Comparison of ENCODE assay signal across 33 cellular contexts in the genomic region with DNA sequence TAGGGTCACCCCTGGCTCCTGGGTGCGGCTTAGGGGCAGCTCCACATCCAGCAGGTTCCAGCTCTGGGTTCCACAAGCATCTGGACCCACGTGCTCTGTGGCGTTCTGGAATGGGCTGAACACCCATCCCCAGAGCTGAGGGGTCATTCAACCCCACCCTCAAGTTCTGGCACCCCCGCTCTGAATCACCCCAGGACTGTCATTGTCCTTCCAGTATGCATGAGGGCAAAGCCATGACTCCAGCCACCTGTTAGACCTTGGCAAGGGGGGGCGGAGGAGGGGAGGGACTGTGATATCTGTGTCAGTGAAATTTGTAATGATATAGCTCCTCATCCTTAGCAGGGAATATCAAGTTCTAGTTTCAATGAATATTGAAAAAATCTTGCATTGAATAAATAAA. TPM values are rescaled to one million over a fixed set of nuclear protein-coding genes. Genes with fewer than 3 reads are reported as not detected.
"Had no signal": no experiment of that assay in that cellular context is flagged by ENCODE, and none has a peak within 500 bp of the region (broad histone marks: within the 10 kb centered on the region; RNA-seq: fewer than 3 reads in every experiment).

No MANE protein-coding gene starts in this region.

- H3K36me3 ChIP-seq: adrenal gland, breast epithelium, MG63, SJCRH30 had no signal

- H3K9me3 Mint-ChIP-seq: activated CD4-positive, alpha-beta T cell treated with anti-CD3 and anti-CD28 coated beads, Interleukin-2, amount 10 ng/mL, durations not matched to agents 7 days and 5 days; activated naive CD8-positive, alpha-beta T cell treated with anti-CD3 and anti-CD28 coated beads for 36 hours; T-helper 1 cell treated with Interleukin-12 subunit alpha and Interleukin-12 subunit beta and Interleukin-4 antibody, amounts not matched to agents 30 μg/mL and 1 μg/mL, for 36 hours; T-helper 2 cell treated with Interferon-gamma antibody and Interleukin-4, amounts not matched to agents 5 μg/mL and 100 μg/mL, for 36 hours; WTC11 had no signal

- DNase-seq: activated CD4-positive, alpha-beta T cell treated with anti-CD3 and anti-CD28 coated beads for 36 hours; activated CD4-positive, alpha-beta T cell treated with anti-CD3 and anti-CD28 coated beads, Interleukin-2, amount 10 ng/mL, durations not matched to agents 7 days and 5 days; activated CD4-positive, alpha-beta T cell treated with anti-CD3 and anti-CD28 coated beads, Interleukin-2, amount 50 U/mL, for 48 hours; activated CD8-positive, alpha-beta memory T cell treated with anti-CD3 and anti-CD28 coated beads for 24 hours; activated CD8-positive, alpha-beta memory T cell treated with anti-CD3 and anti-CD28 coated beads, Interleukin-2, amount 10 ng/mL, durations not matched to agents 7 days and 5 days; activated CD8-positive, alpha-beta memory T cell treated with anti-CD3 and anti-CD28 coated beads, Interleukin-2, amount 50 U/mL, for 48 hours; activated effector memory CD4-positive, alpha-beta T cell treated with Interleukin-2 at 50 U/mL for 16 hours; activated naive CD4-positive, alpha-beta T cell; activated naive CD4-positive, alpha-beta T cell treated with anti-CD3 and anti-CD28 coated beads, Interleukin-2, amount 50 U/mL, for 16 hours; activated naive CD8-positive, alpha-beta T cell treated with anti-CD3 and anti-CD28 coated beads for 36 hours; activated T-cell treated with anti-CD3 and anti-CD28 coated beads, Interleukin-2, amount 50 U/mL, for 48 hours; adrenal gland; body of pancreas; Kasumi-1; KG1; MG63; NCI-H1048; NCI-H1105 treated with DMSO at 0.1 percent for 48 hours; NCI-H1436; NCI-H1694; NCI-H1930; NCI-H345; NCI-H524 treated with DMSO at 0.1 percent for 48 hours; SHP77; SJCRH30; SK-N-SH had no signal

- H3K27ac Mint-ChIP-seq: activated CD4-positive, alpha-beta T cell treated with anti-CD3 and anti-CD28 coated beads for 36 hours; activated CD4-positive, alpha-beta T cell treated with anti-CD3 and anti-CD28 coated beads, Interleukin-2, amount 10 ng/mL, durations not matched to agents 7 days and 5 days; activated naive CD8-positive, alpha-beta T cell treated with anti-CD3 and anti-CD28 coated beads for 36 hours; T-helper 1 cell treated with Interleukin-12 subunit alpha and Interleukin-12 subunit beta and Interleukin-4 antibody, amounts not matched to agents 30 μg/mL and 1 μg/mL, for 36 hours; T-helper 2 cell treated with Interferon-gamma antibody and Interleukin-4, amounts not matched to agents 5 μg/mL and 100 μg/mL, for 36 hours; WTC11 had no signal

- H3K4me3 ChIP-seq: adrenal gland, body of pancreas, breast epithelium, MG63, SJCRH30 had no signal

- H3K27me3 ChIP-seq: MG63, SJCRH30 had no signal

- ATAC-seq: activated CD4-positive, alpha-beta T cell treated with anti-CD3 and anti-CD28 coated beads for 36 hours; activated CD4-positive, CD25-positive, alpha-beta regulatory T cell treated with anti-CD3 and anti-CD28 coated beads, Interleukin-2, amount 50 U/mL, for 24 hours; activated CD8-positive, alpha-beta memory T cell treated with anti-CD3 and anti-CD28 coated beads, Interleukin-2, amount 10 ng/mL, durations not matched to agents 7 days and 5 days; body of pancreas; Panc1; WTC11 had no signal

- H3K4me3 Mint-ChIP-seq: activated CD4-positive, alpha-beta T cell treated with anti-CD3 and anti-CD28 coated beads for 36 hours; activated CD4-positive, alpha-beta T cell treated with anti-CD3 and anti-CD28 coated beads, Interleukin-2, amount 10 ng/mL, durations not matched to agents 7 days and 5 days; activated CD8-positive, alpha-beta memory T cell treated with anti-CD3 and anti-CD28 coated beads, Interleukin-2, amount 10 ng/mL, durations not matched to agents 7 days and 5 days; activated naive CD8-positive, alpha-beta T cell treated with anti-CD3 and anti-CD28 coated beads for 36 hours; T-helper 2 cell treated with Interferon-gamma antibody and Interleukin-4, amounts not matched to agents 5 μg/mL and 100 μg/mL, for 36 hours had no signal

- H3K36me3 Mint-ChIP-seq: activated CD8-positive, alpha-beta memory T cell treated with anti-CD3 and anti-CD28 coated beads, Interleukin-2, amount 10 ng/mL, durations not matched to agents 7 days and 5 days; activated naive CD8-positive, alpha-beta T cell treated with anti-CD3 and anti-CD28 coated beads for 36 hours; WTC11 had no signal

RNA-seq across cellular contexts. Expression of gene INSRR, which starts 12.3 kb away (rescaled TPM):
- total RNA-seq: RPMI7951, SJCRH30 had no signal

RNA-seq across cellular contexts. Expression of gene NTRK1, which starts 14.0 kb away (rescaled TPM):
- total RNA-seq: RPMI7951, SJCRH30 had no signal

RNA-seq across cellular contexts. Expression of gene SH2D2A, which starts 30.0 kb away (rescaled TPM):
- total RNA-seq: SJCRH30 had no signal
- polyA plus RNA-seq: SK-N-SH had no signal

RNA-seq across cellular contexts. Expression of gene PEAR1, which starts 46.9 kb away (rescaled TPM):
- total RNA-seq: activated CD4-positive, alpha-beta T cell treated with anti-CD3 and anti-CD28 coated beads for 36 hours; activated CD8-positive, alpha-beta memory T cell treated with anti-CD3 and anti-CD28 coated beads, Interleukin-2, amount 10 ng/mL, durations not matched to agents 7 days and 5 days; activated naive CD8-positive, alpha-beta T cell treated with anti-CD3 and anti-CD28 coated beads for 36 hours; RPMI7951; SJCRH30 had no signal
